Comparison of ENCODE assay signal across 1 cellular context in the genomic region with DNA sequence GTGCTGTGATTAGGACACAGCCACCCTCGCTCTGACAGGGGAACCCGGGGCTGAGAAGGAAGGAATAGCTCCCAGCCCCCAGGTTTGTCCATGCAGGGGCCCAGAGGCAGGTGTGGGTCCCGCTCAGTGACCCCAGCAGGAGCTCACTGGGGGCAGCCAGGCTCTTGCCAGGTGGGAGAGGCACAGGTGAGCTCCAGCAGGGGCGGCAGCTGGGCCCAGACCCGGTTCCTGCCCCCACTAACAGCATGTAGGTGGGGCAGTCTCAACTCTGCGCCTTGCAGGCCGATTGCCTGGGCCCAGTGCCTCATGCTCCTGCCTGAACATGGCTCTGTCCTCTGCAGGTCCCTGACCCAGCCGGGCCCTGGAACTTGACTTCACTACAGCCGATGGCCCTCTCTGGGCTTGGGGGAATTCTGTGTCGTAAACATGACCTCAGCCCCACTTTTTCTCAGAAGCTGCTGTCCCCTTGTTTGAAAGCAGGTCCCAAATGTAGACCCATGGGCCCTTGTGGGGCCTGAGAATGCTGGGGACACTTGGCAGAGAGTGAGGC.
TF ChIP-seq lines count a peak whose summit lies in the region.

No MANE protein-coding gene starts in this region.

TF ChIP-seq in HepG2, 621 proteins besides CTCF, POLR2A, EP300 and RAD21:
- TF ChIP-seq, protein P1, sequence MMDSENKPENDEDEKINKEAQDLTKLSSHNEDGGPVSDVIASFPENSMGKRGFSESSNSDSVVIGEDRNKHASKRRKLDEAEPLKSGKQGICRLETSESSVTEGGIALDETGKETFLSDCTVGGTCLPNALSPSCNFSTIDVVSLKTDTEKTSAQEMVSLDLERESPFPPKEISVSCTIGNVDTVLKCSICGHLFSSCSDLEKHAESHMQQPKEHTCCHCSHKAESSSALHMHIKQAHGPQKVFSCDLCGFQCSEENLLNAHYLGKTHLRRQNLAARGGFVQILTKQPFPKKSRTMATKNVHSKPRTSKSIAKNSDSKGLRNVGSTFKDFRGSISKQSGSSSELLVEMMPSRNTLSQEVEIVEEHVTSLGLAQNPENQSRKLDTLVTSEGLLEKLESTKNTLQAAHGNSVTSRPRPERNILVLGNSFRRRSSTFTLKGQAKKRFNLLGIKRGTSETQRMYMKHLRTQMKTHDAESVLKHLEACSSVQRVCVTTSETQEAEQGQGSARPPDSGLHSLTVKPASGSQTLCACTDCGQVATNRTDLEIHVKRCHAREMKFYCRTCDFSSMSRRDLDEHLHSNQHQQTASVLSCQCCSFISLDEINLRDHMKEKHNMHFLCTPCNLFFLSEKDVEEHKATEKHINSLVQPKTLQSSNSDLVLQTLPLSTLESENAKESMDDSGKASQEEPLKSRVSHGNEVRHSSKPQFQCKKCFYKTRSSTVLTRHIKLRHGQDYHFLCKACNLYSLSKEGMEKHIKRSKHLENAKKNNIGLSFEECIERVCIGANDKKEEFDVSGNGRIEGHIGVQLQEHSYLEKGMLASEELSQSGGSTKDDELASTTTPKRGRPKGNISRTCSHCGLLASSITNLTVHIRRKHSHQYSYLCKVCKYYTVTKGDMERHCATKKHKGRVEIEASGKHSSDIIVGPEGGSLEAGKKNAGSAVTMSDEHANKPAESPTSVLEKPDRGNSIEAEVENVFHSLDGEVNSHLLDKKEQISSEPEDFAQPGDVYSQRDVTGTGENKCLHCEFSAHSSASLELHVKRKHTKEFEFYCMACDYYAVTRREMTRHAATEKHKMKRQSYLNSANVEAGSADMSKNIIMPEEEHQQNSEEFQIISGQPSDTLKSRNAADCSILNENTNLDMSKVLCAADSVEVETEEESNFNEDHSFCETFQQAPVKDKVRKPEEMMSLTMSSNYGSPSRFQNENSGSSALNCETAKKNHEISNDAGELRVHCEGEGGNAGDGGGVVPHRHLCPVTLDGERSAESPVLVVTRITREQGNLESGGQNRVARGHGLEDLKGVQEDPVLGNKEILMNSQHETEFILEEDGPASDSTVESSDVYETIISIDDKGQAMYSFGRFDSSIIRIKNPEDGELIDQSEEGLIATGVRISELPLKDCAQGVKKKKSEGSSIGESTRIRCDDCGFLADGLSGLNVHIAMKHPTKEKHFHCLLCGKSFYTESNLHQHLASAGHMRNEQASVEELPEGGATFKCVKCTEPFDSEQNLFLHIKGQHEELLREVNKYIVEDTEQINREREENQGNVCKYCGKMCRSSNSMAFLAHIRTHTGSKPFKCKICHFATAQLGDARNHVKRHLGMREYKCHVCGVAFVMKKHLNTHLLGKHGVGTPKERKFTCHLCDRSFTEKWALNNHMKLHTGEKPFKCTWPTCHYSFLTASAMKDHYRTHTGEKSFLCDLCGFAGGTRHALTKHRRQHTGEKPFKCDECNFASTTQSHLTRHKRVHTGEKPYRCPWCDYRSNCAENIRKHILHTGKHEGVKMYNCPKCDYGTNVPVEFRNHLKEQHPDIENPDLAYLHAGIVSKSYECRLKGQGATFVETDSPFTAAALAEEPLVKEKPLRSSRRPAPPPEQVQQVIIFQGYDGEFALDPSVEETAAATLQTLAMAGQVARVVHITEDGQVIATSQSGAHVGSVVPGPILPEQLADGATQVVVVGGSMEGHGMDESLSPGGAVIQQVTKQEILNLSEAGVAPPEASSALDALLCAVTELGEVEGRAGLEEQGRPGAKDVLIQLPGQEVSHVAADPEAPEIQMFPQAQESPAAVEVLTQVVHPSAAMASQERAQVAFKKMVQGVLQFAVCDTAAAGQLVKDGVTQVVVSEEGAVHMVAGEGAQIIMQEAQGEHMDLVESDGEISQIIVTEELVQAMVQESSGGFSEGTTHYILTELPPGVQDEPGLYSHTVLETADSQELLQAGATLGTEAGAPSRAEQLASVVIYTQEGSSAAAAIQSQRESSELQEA (CRISPR knock-in tag; IDR thresholded peaks at IDR 0.05; ENCODE audit: not compliant biosample characterization), result peak; percentile 100
- TF ChIP-seq ADNP (CRISPR knock-in tag; IDR thresholded peaks at IDR 0.05), result no peak
